1 cellular context compared by ENCODE assay signal in the genomic region with DNA sequence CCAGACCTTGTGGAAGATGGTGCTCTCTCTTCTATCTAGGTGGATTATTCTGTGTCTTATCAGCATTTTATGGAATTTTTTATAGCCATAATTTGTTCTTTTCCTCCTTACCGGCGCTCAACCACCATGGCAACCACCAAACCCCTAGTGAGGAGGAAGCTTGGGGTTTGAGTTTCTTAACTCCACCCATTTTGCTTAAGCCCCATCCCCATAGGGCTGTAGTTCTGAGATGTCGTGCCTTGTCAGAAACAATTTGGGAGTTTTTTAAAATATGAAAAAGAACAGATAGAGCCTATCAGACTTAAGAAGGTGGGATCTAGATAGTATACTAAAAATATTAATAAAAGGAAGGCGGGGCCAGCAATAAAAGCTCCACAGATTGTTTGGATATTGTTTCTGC.
A peak's percentile ranks its signal among the peaks of the same experiment; 100 is the strongest.
TF ChIP-seq lines count a peak whose summit lies in the region.

No MANE protein-coding gene starts in this region.

TF ChIP-seq in GM12878, 131 proteins besides CTCF, POLR2A, EP300 and RAD21:
- TF ChIP-seq BACH1 (IDR thresholded peaks at IDR 0.05; ENCODE audit: borderline replicate concordance) = no peak
- TF ChIP-seq, protein P1, sequence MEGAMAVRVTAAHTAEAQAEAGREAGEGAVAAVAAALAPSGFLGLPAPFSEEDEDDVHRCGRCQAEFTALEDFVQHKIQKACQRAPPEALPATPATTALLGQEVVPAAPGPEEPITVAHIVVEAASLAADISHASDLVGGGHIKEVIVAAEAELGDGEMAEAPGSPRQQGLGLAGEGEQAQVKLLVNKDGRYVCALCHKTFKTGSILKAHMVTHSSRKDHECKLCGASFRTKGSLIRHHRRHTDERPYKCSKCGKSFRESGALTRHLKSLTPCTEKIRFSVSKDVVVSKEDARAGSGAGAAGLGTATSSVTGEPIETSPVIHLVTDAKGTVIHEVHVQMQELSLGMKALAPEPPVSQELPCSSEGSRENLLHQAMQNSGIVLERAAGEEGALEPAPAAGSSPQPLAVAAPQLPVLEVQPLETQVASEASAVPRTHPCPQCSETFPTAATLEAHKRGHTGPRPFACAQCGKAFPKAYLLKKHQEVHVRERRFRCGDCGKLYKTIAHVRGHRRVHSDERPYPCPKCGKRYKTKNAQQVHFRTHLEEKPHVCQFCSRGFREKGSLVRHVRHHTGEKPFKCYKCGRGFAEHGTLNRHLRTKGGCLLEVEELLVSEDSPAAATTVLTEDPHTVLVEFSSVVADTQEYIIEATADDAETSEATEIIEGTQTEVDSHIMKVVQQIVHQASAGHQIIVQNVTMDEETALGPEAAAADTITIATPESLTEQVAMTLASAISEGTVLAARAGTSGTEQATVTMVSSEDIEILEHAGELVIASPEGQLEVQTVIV (IDR thresholded peaks at IDR 0.05; ENCODE audit: borderline replicate concordance, partially characterized antibody) = no peak
- 0 out of 2 replicates have a peak, but pooled peaks have one; percentile 33 for TF ChIP-seq MXI1 (IDR thresholded peaks at IDR 0.05; ENCODE audit: low read depth, low read length)
- no peak for TF ChIP-seq NR2F1 (conservative IDR thresholded peaks at IDR 0.05)
- 0 out of 2 replicates have a peak, but pooled peaks have one; percentile 9 for TF ChIP-seq SMAD5 (IDR thresholded peaks at IDR 0.05; ENCODE audit: low read depth)
